ENCODE assay signal across 30 cellular contexts in genomic region chr2:192783643-192784042, GRCh38.
"Had no signal": no experiment of that assay in that cellular context is flagged by ENCODE, and none has a peak within 500 bp of the region (broad histone marks: within the 10 kb centered on the region; RNA-seq: fewer than 3 reads in every experiment).

No MANE protein-coding gene starts in this region.

- DNase-seq: activated B cell treated with CpG ODN at 0.5 μM for 24 hours; activated CD4-positive, alpha-beta memory T cell treated with anti-CD3 and anti-CD28 coated beads, Interleukin-2, amount 10 ng/mL, durations not matched to agents 7 days and 5 days; activated CD4-positive, alpha-beta T cell treated with anti-CD3 and anti-CD28 coated beads for 1 hour; activated CD4-positive, alpha-beta T cell treated with anti-CD3 and anti-CD28 coated beads for 36 hours; activated CD4-positive, alpha-beta T cell treated with anti-CD3 and anti-CD28 coated beads for 48 hours; activated CD4-positive, alpha-beta T cell treated with anti-CD3 and anti-CD28 coated beads, Interleukin-2, amount 10 ng/mL, durations not matched to agents 7 days and 5 days; activated CD4-positive, alpha-beta T cell treated with anti-CD3 and anti-CD28 coated beads, Interleukin-2, amount 50 U/mL, for 48 hours; activated CD8-positive, alpha-beta memory T cell treated with anti-CD3 and anti-CD28 coated beads for 24 hours; activated CD8-positive, alpha-beta memory T cell treated with anti-CD3 and anti-CD28 coated beads, Interleukin-2, amount 10 ng/mL, durations not matched to agents 7 days and 5 days; activated CD8-positive, alpha-beta memory T cell treated with anti-CD3 and anti-CD28 coated beads, Interleukin-2, amount 50 U/mL, for 48 hours; activated CD8-positive, alpha-beta T cell treated with anti-CD3 and anti-CD28 coated beads, Interleukin-2, amount 10 ng/mL, durations not matched to agents 7 days and 5 days; activated effector memory CD4-positive, alpha-beta T cell treated with Interleukin-2 at 50 U/mL for 16 hours; activated gamma-delta T cell; activated naive CD4-positive, alpha-beta T cell treated with anti-CD3 and anti-CD28 coated beads, Interleukin-2, amount 10 ng/mL, durations not matched to agents 7 days and 5 days; activated naive CD4-positive, alpha-beta T cell treated with Interleukin-2 at 50 U/mL for 16 hours; activated naive CD8-positive, alpha-beta T cell treated with anti-CD3 and anti-CD28 coated beads, Interleukin-2, amount 10 ng/mL, durations not matched to agents 7 days and 5 days; activated naive CD8-positive, alpha-beta T cell treated with anti-CD3 and anti-CD28 coated beads, Interleukin-2, amount 50 U/mL, for 24 hours; activated T-cell treated with anti-CD3 and anti-CD28 coated beads, Interleukin-2, amount 50 U/mL, for 24 hours; activated T-cell treated with anti-CD3 and anti-CD28 coated beads, Interleukin-2, amount 50 U/mL, for 48 hours; amygdala; anterior cingulate cortex; caudate nucleus; cerebellar nuclear complex; T-helper 1 cell; T-helper 2 cell; T-helper 9 cell had no signal

- H3K27me3 ChIP-seq: ascending aorta, cardiac muscle cell had no signal

- H3K9me3 ChIP-seq: ascending aorta had no signal

- H3K4me1 ChIP-seq: ascending aorta had no signal

- ATAC-seq: activated CD4-positive, alpha-beta T cell treated with anti-CD3 and anti-CD28 coated beads for 36 hours; activated CD4-positive, CD25-positive, alpha-beta regulatory T cell treated with anti-CD3 and anti-CD28 coated beads, Interleukin-2, amount 50 U/mL, for 24 hours; activated CD8-positive, alpha-beta memory T cell treated with anti-CD3 and anti-CD28 coated beads, Interleukin-2, amount 10 ng/mL, durations not matched to agents 7 days and 5 days; activated CD8-positive, alpha-beta T cell treated with anti-CD3 and anti-CD28 coated beads, Interleukin-2, amount 10 ng/mL, durations not matched to agents 7 days and 5 days; activated naive CD8-positive, alpha-beta T cell treated with anti-CD3 and anti-CD28 coated beads, Interleukin-2, amount 50 U/mL, for 24 hours had no signal

- H3K4me3 ChIP-seq: ascending aorta, cardiac muscle cell had no signal

- H3K36me3 ChIP-seq: ascending aorta, cardiac muscle cell had no signal

- H3K27ac ChIP-seq: ascending aorta, cardiac muscle cell, VCaP had no signal
